Comparison of ENCODE assay signal across 13 cellular contexts in genomic region chr2:9778471-9779402, GRCh38.
A peak's percentile ranks its signal among the peaks of the same experiment; 100 is the strongest.
DNase-seq lines count a peak whose midpoint lies in the region; ATAC-seq and TF ChIP-seq lines count a peak whose summit lies in the region.
"Had no signal": no experiment of that assay in that cellular context is flagged by ENCODE, and none has a peak within 500 bp of the region (broad histone marks: within the 10 kb centered on the region; RNA-seq: fewer than 3 reads in every experiment).

No MANE protein-coding gene starts in this region.

- H3K27me3 Mint-ChIP-seq in WTC11 (ENCODE audit: low read depth): no peaks in the 10 kb centered on the region; the same call in 1 of the 2 replicates
- H3K27me3 Mint-ChIP-seq in immature natural killer cell (ENCODE audit: low read depth in 3 of 3): peaks cover 2 to 9% (median 6%) of the 10 kb centered on the region in 3 donors

- H3K4me3 Mint-ChIP-seq in WTC11 (no peak overlapping the region), immature natural killer cell (peak overlapping the region in 2 of 5 donors; percentile 18 to 30)

- POLR2A ChIA-PET in WTC11 (lab: Charles Lee): no interaction called here

- no peak overlapping the region for H3K27ac ChIP-seq in right cardiac atrium (ENCODE audit: low read length)
- no peak overlapping the region for H3K27ac ChIP-seq in right atrium auricular region
- no peak overlapping the region for H3K27ac ChIP-seq in upper lobe of right lung
- no peak overlapping the region for H3K27ac ChIP-seq in left lung
- H3K27ac ChIP-seq: brain microvascular endothelial cell, psoas muscle, SJSA1 had no signal

- 66% methylated on average over 19 of the region's 19 CpGs for WGBS in right cardiac atrium

- H3K27me3 ChIP-seq in right cardiac atrium (ENCODE audit: control insufficient read depth, insufficient read depth) (no peaks in the 10 kb centered on the region), right atrium auricular region (no peaks in the 10 kb centered on the region), upper lobe of right lung (no peaks in the 10 kb centered on the region), left lung (no peaks in the 10 kb centered on the region)
- H3K27me3 ChIP-seq: brain microvascular endothelial cell, SJSA1 had no signal

- no peak overlapping the region for H3K4me3 ChIP-seq in right cardiac atrium (ENCODE audit: low read length)
- H3K4me3 ChIP-seq in right atrium auricular region: no peak overlapping the region
- no peak overlapping the region for H3K4me3 ChIP-seq in upper lobe of right lung
- no peak overlapping the region for H3K4me3 ChIP-seq in left lung
- H3K4me3 ChIP-seq: psoas muscle, SJSA1 had no signal

- ATAC-seq in right cardiac atrium (no peak), WTC11 (peak; percentile 19), upper lobe of right lung (peak; percentile 28), left lung (no peak), esophagus mucosa (no peak), GM18861 (IDR thresholded peaks at IDR 0.05; ENCODE audit: unreplicated experiment) (no peak)

- H3K4me1 Mint-ChIP-seq in WTC11: no peaks in the 10 kb centered on the region
- H3K4me1 Mint-ChIP-seq in immature natural killer cell: peaks cover 36 to 46% of the 10 kb centered on the region in 2 donors

- TF ChIP-seq CTCF in right atrium auricular region (IDR thresholded peaks at IDR 0.05): no peak
- no peak for TF ChIP-seq CTCF in WTC11 (IDR thresholded peaks at IDR 0.05)
- no peak for TF ChIP-seq CTCF in upper lobe of right lung (IDR thresholded peaks at IDR 0.05)
- no peak for TF ChIP-seq CTCF in left lung (IDR thresholded peaks at IDR 0.05)

- no peaks in the 10 kb centered on the region for H3K36me3 ChIP-seq in right atrium auricular region
- H3K36me3 ChIP-seq in upper lobe of right lung: no peaks in the 10 kb centered on the region
- no peaks in the 10 kb centered on the region for H3K36me3 ChIP-seq in left lung
- H3K36me3 ChIP-seq: brain microvascular endothelial cell, SJSA1 had no signal

- no peaks in the 10 kb centered on the region for H3K4me1 ChIP-seq in right cardiac atrium (ENCODE audit: control insufficient read depth, insufficient read depth, low read length)
- H3K4me1 ChIP-seq in right atrium auricular region: peaks cover 0 to under 1% of the 10 kb centered on the region in 2 donors
- H3K4me1 ChIP-seq in upper lobe of right lung: no peaks in the 10 kb centered on the region
- peaks cover 0 to 3% of the 10 kb centered on the region in 2 donors for H3K4me1 ChIP-seq in left lung
- H3K4me1 ChIP-seq: psoas muscle, SJSA1 had no signal

- H3K9me3 Mint-ChIP-seq in WTC11: no peaks in the 10 kb centered on the region; the same call in 1 of the 2 replicates
- no peaks in the 10 kb centered on the region for H3K9me3 Mint-ChIP-seq in immature natural killer cell

- CTCF ChIA-PET in WTC11 (lab: Charles Lee): interaction anchor here (0.6 to 3.9 kb wide), 20 partner anchors 9 to 768 kb away, joined by 3 to 39 read pairs (median 3); no protein-coding TSS in a partner anchor

- intact Hi-C loops in right cardiac atrium (cut with DNase I): no loop called here
- intact Hi-C loops in upper lobe of right lung (cut with DNase I): no loop called here
- intact Hi-C loops in left lung (cut with DNase I): no loop called here

- no peaks in the 10 kb centered on the region for H3K9me3 ChIP-seq in right cardiac atrium (ENCODE audit: control insufficient read depth, low read length)
- H3K9me3 ChIP-seq in right atrium auricular region: no peaks in the 10 kb centered on the region
- H3K9me3 ChIP-seq in upper lobe of right lung: no peaks in the 10 kb centered on the region
- H3K9me3 ChIP-seq in left lung: no peaks in the 10 kb centered on the region
- H3K9me3 ChIP-seq: psoas muscle, SJSA1 had no signal

- no peak overlapping the region for H3K27ac Mint-ChIP-seq in WTC11
- peak overlapping the region in 4 of 6 donors; percentile 75 to 95 (median 92) for H3K27ac Mint-ChIP-seq in immature natural killer cell

- DNase-seq in right cardiac atrium (peak in 2 of 3 donors; percentile 47 to 57), right atrium auricular region (ENCODE audit: low spot score) (no peak), WTC11 (ENCODE audit: low spot score) (no peak), immature natural killer cell (no peak), upper lobe of right lung (no peak), left lung (no peak)
- DNase-seq: brain microvascular endothelial cell, NCI-H187 treated with DMSO at 0.1 percent for 48 hours, NCI-H510A, psoas muscle had no signal

- H3K36me3 Mint-ChIP-seq in WTC11 (no peaks in the 10 kb centered on the region), immature natural killer cell (no peaks in the 10 kb centered on the region)

TF ChIP-seq in WTC11, 78 proteins besides CTCF, POLR2A, EP300 and RAD21:
- no peak for TF ChIP-seq ZNF219 (CRISPR knock-in tag; IDR thresholded peaks at IDR 0.05; ENCODE audit: borderline replicate concordance)
- TF ChIP-seq TEAD1 (CRISPR knock-in tag; IDR thresholded peaks at IDR 0.05): no peak
- TF ChIP-seq, protein P1, sequence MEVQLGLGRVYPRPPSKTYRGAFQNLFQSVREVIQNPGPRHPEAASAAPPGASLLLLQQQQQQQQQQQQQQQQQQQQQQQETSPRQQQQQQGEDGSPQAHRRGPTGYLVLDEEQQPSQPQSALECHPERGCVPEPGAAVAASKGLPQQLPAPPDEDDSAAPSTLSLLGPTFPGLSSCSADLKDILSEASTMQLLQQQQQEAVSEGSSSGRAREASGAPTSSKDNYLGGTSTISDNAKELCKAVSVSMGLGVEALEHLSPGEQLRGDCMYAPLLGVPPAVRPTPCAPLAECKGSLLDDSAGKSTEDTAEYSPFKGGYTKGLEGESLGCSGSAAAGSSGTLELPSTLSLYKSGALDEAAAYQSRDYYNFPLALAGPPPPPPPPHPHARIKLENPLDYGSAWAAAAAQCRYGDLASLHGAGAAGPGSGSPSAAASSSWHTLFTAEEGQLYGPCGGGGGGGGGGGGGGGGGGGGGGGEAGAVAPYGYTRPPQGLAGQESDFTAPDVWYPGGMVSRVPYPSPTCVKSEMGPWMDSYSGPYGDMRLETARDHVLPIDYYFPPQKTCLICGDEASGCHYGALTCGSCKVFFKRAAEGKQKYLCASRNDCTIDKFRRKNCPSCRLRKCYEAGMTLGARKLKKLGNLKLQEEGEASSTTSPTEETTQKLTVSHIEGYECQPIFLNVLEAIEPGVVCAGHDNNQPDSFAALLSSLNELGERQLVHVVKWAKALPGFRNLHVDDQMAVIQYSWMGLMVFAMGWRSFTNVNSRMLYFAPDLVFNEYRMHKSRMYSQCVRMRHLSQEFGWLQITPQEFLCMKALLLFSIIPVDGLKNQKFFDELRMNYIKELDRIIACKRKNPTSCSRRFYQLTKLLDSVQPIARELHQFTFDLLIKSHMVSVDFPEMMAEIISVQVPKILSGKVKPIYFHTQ (CRISPR knock-in tag; IDR thresholded peaks at IDR 0.05): no peak
- no peak for TF ChIP-seq GTF2I (CRISPR knock-in tag; conservative IDR thresholded peaks at IDR 0.05)
- no peak for TF ChIP-seq ZNF671 (CRISPR knock-in tag; IDR thresholded peaks at IDR 0.05)
- TF ChIP-seq ZNF263 (CRISPR knock-in tag; IDR thresholded peaks at IDR 0.05; ENCODE audit: low read depth): no peak
- no peak for TF ChIP-seq CREM (CRISPR knock-in tag; IDR thresholded peaks at IDR 0.05)
- no peak for TF ChIP-seq IRF1 (CRISPR knock-in tag; IDR thresholded peaks at IDR 0.05)
- no peak for TF ChIP-seq MYBL2 (CRISPR knock-in tag; IDR thresholded peaks at IDR 0.05)
- TF ChIP-seq JAZF1 (CRISPR knock-in tag; IDR thresholded peaks at IDR 0.05): no peak
- TF ChIP-seq, protein P2, sequence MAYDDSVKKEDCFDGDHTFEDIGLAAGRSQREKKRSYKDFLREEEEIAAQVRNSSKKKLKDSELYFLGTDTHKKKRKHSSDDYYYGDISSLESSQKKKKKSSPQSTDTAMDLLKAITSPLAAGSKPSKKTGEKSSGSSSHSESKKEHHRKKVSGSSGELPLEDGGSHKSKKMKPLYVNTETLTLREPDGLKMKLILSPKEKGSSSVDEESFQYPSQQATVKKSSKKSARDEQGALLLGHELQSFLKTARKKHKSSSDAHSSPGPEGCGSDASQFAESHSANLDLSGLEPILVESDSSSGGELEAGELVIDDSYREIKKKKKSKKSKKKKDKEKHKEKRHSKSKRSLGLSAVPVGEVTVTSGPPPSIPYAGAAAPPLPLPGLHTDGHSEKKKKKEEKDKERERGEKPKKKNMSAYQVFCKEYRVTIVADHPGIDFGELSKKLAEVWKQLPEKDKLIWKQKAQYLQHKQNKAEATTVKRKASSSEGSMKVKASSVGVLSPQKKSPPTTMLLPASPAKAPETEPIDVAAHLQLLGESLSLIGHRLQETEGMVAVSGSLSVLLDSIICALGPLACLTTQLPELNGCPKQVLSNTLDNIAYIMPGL (CRISPR knock-in tag; IDR thresholded peaks at IDR 0.05): no peak
- no peak for TF ChIP-seq NR2C2 (CRISPR knock-in tag; IDR thresholded peaks at IDR 0.05)

Comparison
In these comparisons a context has a peak if more than half of its experiments do, and no peak if none do; other contexts are left out.
1. DNase-seq: peak in right cardiac atrium (2 of 3); none in right atrium auricular region (single experiment), WTC11 (single experiment), immature natural killer cell (0 of 3), upper lobe of right lung (single experiment) and left lung (0 of 2).
2. ATAC-seq: peak in WTC11 (single experiment) and upper lobe of right lung (single experiment); none in right cardiac atrium (0 of 2), left lung (single experiment), esophagus mucosa (single experiment) and GM18861 (single experiment).